8 cellular contexts compared by ENCODE assay signal in the genomic region with DNA sequence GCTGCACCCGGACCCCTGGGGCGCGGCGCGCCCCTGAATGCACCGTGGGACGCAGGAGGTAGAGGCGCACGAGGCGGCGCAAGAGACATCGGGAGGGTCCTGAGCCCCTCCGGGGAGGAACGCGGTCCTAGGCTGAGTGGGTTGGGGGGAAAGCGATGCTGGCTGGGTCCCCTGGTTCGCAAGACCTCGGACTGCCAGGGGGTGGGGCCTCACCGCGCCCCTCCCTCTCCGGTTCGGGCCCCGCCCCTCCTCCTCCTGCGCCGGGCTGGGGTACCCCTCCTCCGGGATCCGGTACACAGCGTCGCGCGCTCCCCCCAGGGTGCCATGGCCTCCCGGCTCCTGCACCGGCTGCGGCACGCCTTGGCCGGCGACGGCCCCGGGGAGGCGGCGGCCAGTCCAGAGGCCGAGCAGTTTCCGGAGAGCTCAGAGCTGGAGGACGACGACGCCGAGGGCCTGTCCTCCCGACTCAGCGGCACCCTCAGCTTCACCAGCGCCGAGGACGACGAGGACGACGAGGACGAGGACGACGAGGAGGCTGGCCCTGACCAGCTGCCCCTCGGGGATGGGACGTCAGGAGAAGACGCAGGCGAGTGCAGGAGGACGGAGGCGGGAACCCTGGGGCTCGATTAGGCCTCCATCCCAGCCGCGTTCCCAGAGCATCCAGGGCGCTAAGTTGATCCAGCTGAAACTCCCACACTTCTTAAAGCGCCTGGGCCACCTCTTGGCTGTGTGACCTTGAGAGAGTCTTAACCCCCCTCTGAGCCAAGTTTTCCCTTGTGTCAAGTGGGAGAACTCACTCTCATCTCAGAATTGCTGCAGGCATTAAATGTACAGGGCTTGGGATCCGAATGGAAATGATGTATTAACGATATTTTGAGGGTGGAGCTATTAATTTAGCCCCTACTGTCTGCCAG. TPM values are rescaled to one million over a fixed set of nuclear protein-coding genes. Genes with fewer than 3 reads are reported as not detected.
A peak's percentile ranks its signal among the peaks of the same experiment; 100 is the strongest.
DNase-seq lines count a peak whose midpoint lies in the region; ATAC-seq and TF ChIP-seq lines count a peak whose summit lies in the region.

No MANE protein-coding gene starts in this region.

- H3K27me3 ChIP-seq in gastroesophageal sphincter (no peaks in the 10 kb centered on the region), neural cell (ENCODE audit: insufficient read depth, low read depth, low read length) (no peaks in the 10 kb centered on the region), transverse colon (no peaks in the 10 kb centered on the region)

- DNase-seq in AG04449 (ENCODE audit: low read depth, low spot score) (no peak), GOT3 (lab: John Stamatoyannopoulos, UW) (peak; percentile 71), OCI-LY7 (ENCODE audit: low spot score) (no peak), transverse colon (peak; percentile 75)
- peak; percentile 51 for DNase-seq in activated naive CD4-positive, alpha-beta T cell treated with anti-CD3 and anti-CD28 coated beads, Interleukin-2, amount 50 U/mL, for 16 hours

- H3K4me2 ChIP-seq in OCI-LY7 (ENCODE audit: low read length) (peak overlapping the region; percentile 72), neural cell (ENCODE audit: low read length) (peak overlapping the region; percentile 48)

- no peaks in the 10 kb centered on the region for H3F3A ChIP-seq in neural cell (ENCODE audit: insufficient read depth, low read length, poor library complexity, severe bottlenecking)

- H3K9me2 ChIP-seq in OCI-LY7 (ENCODE audit: insufficient read depth, low read length) (no peaks in the 10 kb centered on the region), neural cell (ENCODE audit: insufficient read depth, low read length) (no peaks in the 10 kb centered on the region)

- H3K79me2 ChIP-seq in OCI-LY7 (ENCODE audit: insufficient read depth, low read depth, low read length) = no peaks in the 10 kb centered on the region
- H3K79me2 ChIP-seq in neural cell (replicated peaks; ENCODE audit: insufficient read depth, low read length) = no peaks in the 10 kb centered on the region

- in situ Hi-C loops in transverse colon (cut with MboI; ENCODE audit: low pct_ligation_motif_present in 1 of 4, low pct_unique_long_range_greater_than_20kb in 1 of 4, low sequenced_read_pairs in 3 of 4) = no loop called here

- BruUV-seq in OCI-LY7 (replicated peaks; lab: Mats Ljungman, UMichigan) = no TSS peak

- H2AFZ ChIP-seq in OCI-LY7 (ENCODE audit: low read length) (peak overlapping the region; percentile 60), neural cell (ENCODE audit: low read depth, low read length) (peak overlapping the region; percentile 45)

- H3K36me3 ChIP-seq in OCI-LY7 (ENCODE audit: insufficient read depth, low read length) = no peaks in the 10 kb centered on the region
- peaks cover 0 to 20% of the 10 kb centered on the region in 2 donors for H3K36me3 ChIP-seq in gastroesophageal sphincter
- H3K36me3 ChIP-seq in neural cell (ENCODE audit: insufficient read depth, low read length) = no peaks in the 10 kb centered on the region
- no peaks in the 10 kb centered on the region for H3K36me3 ChIP-seq in transverse colon

- H4K20me1 ChIP-seq in OCI-LY7 (ENCODE audit: insufficient read depth, low read length) = no peaks in the 10 kb centered on the region
- no peaks in the 10 kb centered on the region for H4K20me1 ChIP-seq in neural cell (ENCODE audit: insufficient read depth)

- WGBS in gastroesophageal sphincter (ENCODE audit: low coverage in 1 of 2), 2 donors = 11 to 29% methylated on average over 2 to 8 of the region's 71 CpGs
- 26% methylated on average over 17 of the region's 71 CpGs; no CpG with 5 or more reads in 1 of the 2 donors for WGBS in transverse colon (ENCODE audit: low coverage in 1 of 2), 2 donors

- TF ChIP-seq CTCF in AG04449 (IDR thresholded peaks at IDR 0.05; ENCODE audit: insufficient read depth, low read length, missing control alignments) (no peak), OCI-LY7 (conservative IDR thresholded peaks at IDR 0.05; ENCODE audit: low read length) (no peak), gastroesophageal sphincter (IDR thresholded peaks at IDR 0.05) (no peak), neural cell (IDR thresholded peaks at IDR 0.05; ENCODE audit: poor library complexity, severe bottlenecking) (no peak), transverse colon (IDR thresholded peaks at IDR 0.05) (no peak)

- no peak for TF ChIP-seq RAD21 in neural cell (conservative IDR thresholded peaks at IDR 0.05)

- H3K27ac ChIP-seq in OCI-LY7 (ENCODE audit: low read depth, low read length, poor library complexity, severe bottlenecking) (no peak overlapping the region), gastroesophageal sphincter (peak overlapping the region; percentile 76 to 97 (median 89)), neural cell (ENCODE audit: low read length) (no peak overlapping the region), transverse colon (peak overlapping the region; percentile 91 to 98 (median 93))

- intact Hi-C loops in OCI-LY7 (cut with micrococcal nuclease; ENCODE audit: unreplicated experiment) (no loop called here), transverse colon (cut with DNase I; ENCODE audit: low total_unique reads) (no loop called here)

- peak overlapping the region; percentile 81 for H3K4me3 ChIP-seq in AG04449 (ENCODE audit: low read depth, low read length)
- H3K4me3 ChIP-seq in OCI-LY7 (ENCODE audit: low read depth, low read length, poor library complexity, severe bottlenecking) = peak overlapping the region; percentile 60
- H3K4me3 ChIP-seq in gastroesophageal sphincter = peak overlapping the region; percentile 59 to 86
- peak overlapping the region; percentile 76 for H3K4me3 ChIP-seq in neural cell (ENCODE audit: low read length)
- H3K4me3 ChIP-seq in transverse colon = peak overlapping the region; percentile 50 to 84 (median 60)

- POLR2A ChIA-PET in AG04449 (lab: Yijun Ruan, JAX) (interaction anchor here (0.6 to 1.8 kb wide), 9 partner anchors 8 to 137 kb away, joined by 3 to 9 read pairs (median 4); partner anchors contain the start of genes PCIF1 and UBE2C), OCI-LY7 (lab: Charles Lee) (interaction anchor here (1.0 to 2.1 kb wide), 2 partner anchors 8 to 12 kb away, joined by 4 to 8 read pairs; no protein-coding TSS in a partner anchor)

- no peaks in the 10 kb centered on the region for H3K9me3 ChIP-seq in OCI-LY7 (ENCODE audit: low read length)
- no peaks in the 10 kb centered on the region for H3K9me3 ChIP-seq in gastroesophageal sphincter
- no peaks in the 10 kb centered on the region for H3K9me3 ChIP-seq in neural cell (ENCODE audit: low read length)
- H3K9me3 ChIP-seq in transverse colon = no peaks in the 10 kb centered on the region

- H3K4me1 ChIP-seq in OCI-LY7 (ENCODE audit: insufficient read depth, low read length, poor library complexity, severe bottlenecking) (peaks cover 7% of the 10 kb centered on the region), gastroesophageal sphincter (peaks cover 5 to 64% (median 25%) of the 10 kb centered on the region in 3 donors), transverse colon (peaks cover 19 to 40% (median 28%) of the 10 kb centered on the region in 4 donors)

- peak overlapping the region; percentile 68 for H3K9ac ChIP-seq in neural cell (ENCODE audit: low read length)

- CTCF ChIA-PET in AG04449 (lab: Yijun Ruan, JAX) = interaction anchor here (1.1 to 2.2 kb wide), 8 partner anchors 8 to 1787 kb away, joined by 3 to 11 read pairs (median 6); no protein-coding TSS in a partner anchor
- CTCF ChIA-PET in OCI-LY7 (lab: Charles Lee; ENCODE audit: unreplicated experiment) = no interaction called here

- TF ChIP-seq POLR2A in gastroesophageal sphincter (IDR thresholded peaks at IDR 0.05) = peak in 1 of 2 donors; percentile 21
- TF ChIP-seq POLR2A in transverse colon (IDR thresholded peaks at IDR 0.05) = peak; percentile 42

- TF ChIP-seq EP300 in gastroesophageal sphincter (IDR thresholded peaks at IDR 0.05) (no peak), neural cell (conservative IDR thresholded peaks at IDR 0.05; ENCODE audit: poor library complexity, severe bottlenecking) (no peak), transverse colon (IDR thresholded peaks at IDR 0.05; ENCODE audit: low read depth) (no peak)

- peak; percentile 78 for ATAC-seq in gastroesophageal sphincter
- ATAC-seq in GM18868 (IDR thresholded peaks at IDR 0.05; ENCODE audit: unreplicated experiment) = no peak

TF ChIP-seq in neural cell, 6 proteins besides CTCF, POLR2A, EP300 and RAD21:
- TF ChIP-seq MXI1 (conservative IDR thresholded peaks at IDR 0.05; ENCODE audit: poor library complexity, severe bottlenecking) (peak; percentile 7), POLR2AphosphoS5 (IDR thresholded peaks at IDR 0.05) (peak; percentile 25), TAF1 (IDR thresholded peaks at IDR 0.05; ENCODE audit: low read depth) (no peak)
TF ChIP-seq in neural cell: peak in this region for 2.

RNA-seq across cellular contexts. Expression of gene SNX21, which starts 0.5 kb away (rescaled TPM):
- total RNA-seq in OCI-LY7 (2014; rRNA removed; shearing (Covaris generic)) = 0.49 and 0.79 TPM in 2 replicates
- 0.49 and 1.1 TPM in 2 replicates for total RNA-seq in OCI-LY7 (2022)
- total RNA-seq in gastroesophageal sphincter = 10 to 100 TPM; 45.9 to 76.3 (median 59.7) TPM
- polyA plus RNA-seq in neural cell = 7.2 and 14.8 TPM in 2 replicates
- 12.4 and 12.7 TPM in 2 replicates for polyA minus RNA-seq in neural cell
- total RNA-seq in transverse colon = 100 to 1,000 TPM in 1 of 4 donors, 10 to 100 TPM in 3; 36.7 to 222 (median 63.0) TPM

RNA-seq across cellular contexts. Expression of gene TNNC2, which starts 7.0 kb away (rescaled TPM):
- not detected in 2 replicates for total RNA-seq in OCI-LY7 (2014; rRNA removed; shearing (Covaris generic))
- not detected in 2 replicates for total RNA-seq in OCI-LY7 (2022)
- 1 to 10 TPM in 3 of 4 donors, not detected in 1; 1.0 to 6.3 (median 1.3) TPM for total RNA-seq in gastroesophageal sphincter
- 3.8 TPM in 1 of 2 replicates, not detected in the other for polyA plus RNA-seq in neural cell
- polyA minus RNA-seq in neural cell = not detected in 2 replicates
- total RNA-seq in transverse colon = 10 to 100 TPM in 1 of 4 donors, 1 to 10 TPM in 2, not detected in 1; 3.5 to 36.3 (median 4.6) TPM

RNA-seq across cellular contexts. Expression of gene UBE2C, which starts 21.7 kb away (rescaled TPM):
- total RNA-seq in OCI-LY7 (2014; rRNA removed; shearing (Covaris generic)) = 225 and 269 TPM in 2 replicates
- total RNA-seq in OCI-LY7 (2022) (222 and 255 TPM in 2 replicates), gastroesophageal sphincter (under 1 TPM in 1 of 4 donors, not detected in 3; 0.72 TPM), transverse colon (10 to 100 TPM in 1 of 4 donors, 1 to 10 TPM in 3; 2.7 to 27.1 (median 6.9) TPM)
- polyA plus RNA-seq in neural cell = 2.5 and 4.9 TPM in 2 replicates
- 1.7 TPM in 2 replicates for polyA minus RNA-seq in neural cell

RNA-seq across cellular contexts. Expression of gene ACOT8, which starts 23.1 kb away (rescaled TPM):
- total RNA-seq in OCI-LY7 (2014; rRNA removed; shearing (Covaris generic)) = 37.1 and 44.6 TPM in 2 replicates
- total RNA-seq in OCI-LY7 (2022) (28.0 and 28.2 TPM in 2 replicates), gastroesophageal sphincter (10 to 100 TPM; 27.2 to 49.8 (median 29.9) TPM), transverse colon (100 to 1,000 TPM in 1 of 4 donors, 10 to 100 TPM in 3; 84.6 to 108 (median 99.7) TPM)
- 60.9 and 68.7 TPM in 2 replicates for polyA plus RNA-seq in neural cell
- 42.0 and 42.6 TPM in 2 replicates for polyA minus RNA-seq in neural cell

RNA-seq across cellular contexts. Expression of gene ZSWIM3, which starts 23.3 kb away (rescaled TPM):
- total RNA-seq in OCI-LY7 (2014; rRNA removed; shearing (Covaris generic)) = 5.7 and 12.0 TPM in 2 replicates
- total RNA-seq in OCI-LY7 (2022) = 6.0 and 6.8 TPM in 2 replicates
- 1 to 10 TPM; 2.8 to 5.0 (median 4.4) TPM for total RNA-seq in gastroesophageal sphincter
- 12.3 and 14.3 TPM in 2 replicates for polyA plus RNA-seq in neural cell
- polyA minus RNA-seq in neural cell = 29.5 and 30.9 TPM in 2 replicates
- total RNA-seq in transverse colon = 1 to 10 TPM; 2.2 to 8.3 (median 5.7) TPM

Comparison
In these comparisons a context has a peak if more than half of its experiments do, and no peak if none do; other contexts are left out.
1. DNase-seq: peak in GOT3 (single experiment), activated naive CD4-positive, alpha-beta T cell treated with anti-CD3 and anti-CD28 coated beads, Interleukin-2, amount 50 U/mL, for 16 hours (single experiment) and transverse colon (single experiment); none in AG04449 (single experiment) and OCI-LY7 (single experiment).
2. H3K27ac ChIP-seq: peak in gastroesophageal sphincter (4 of 4) and transverse colon (4 of 4); none in OCI-LY7 (single experiment) and neural cell (single experiment).
3. RNA of gene SNX21, which starts 0.5 kb away (total RNA-seq): 36.7 to 222 TPM in transverse colon and 45.9 to 76.3 TPM in gastroesophageal sphincter; 0.49 to 1.1 TPM in OCI-LY7; every median in the first group is over 10 times any median in the second.
4. RNA of gene UBE2C, which starts 21.7 kb away (total RNA-seq): 222 to 269 TPM in OCI-LY7; 2.7 to 27.1 TPM in transverse colon and 0.72 TPM in gastroesophageal sphincter; every median in the first group is over 4 times any median in the second.
5. Peak in every context shown above with its lines, with median percentiles within 50 percentile points of each other: H3K4me3 ChIP-seq.